23 cellular contexts compared by ENCODE assay signal in the genomic region with DNA sequence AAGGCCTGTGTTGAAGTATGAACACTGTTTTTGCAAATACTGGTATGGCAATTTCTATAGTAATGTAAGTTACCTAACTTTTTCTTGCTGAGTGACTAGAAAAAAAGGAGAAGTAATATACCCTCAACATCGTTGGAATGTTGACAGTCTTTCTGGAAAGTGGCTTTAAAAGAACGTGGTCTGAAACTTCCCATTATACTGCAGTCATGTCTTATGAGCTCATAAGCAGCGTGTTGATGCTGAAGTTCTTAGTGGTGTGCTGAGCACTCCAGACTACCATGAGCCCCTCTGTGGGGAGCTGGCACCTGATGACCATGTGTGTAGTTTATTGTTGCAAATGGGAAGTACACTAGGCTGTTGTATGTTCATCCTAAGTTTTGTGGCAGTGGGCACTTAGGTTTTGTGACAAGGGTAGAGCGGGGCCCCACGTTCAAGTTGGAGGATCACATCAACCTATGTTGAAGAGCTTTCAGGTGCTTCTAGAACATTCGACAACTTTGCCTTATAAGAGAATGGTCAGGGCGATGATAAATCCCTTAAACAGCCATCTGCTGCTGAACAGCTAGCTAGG.
DNase-seq lines count a peak whose midpoint lies in the region; ATAC-seq and TF ChIP-seq lines count a peak whose summit lies in the region.
"Had no signal": no experiment of that assay in that cellular context is flagged by ENCODE, and none has a peak within 500 bp of the region (broad histone marks: within the 10 kb centered on the region; RNA-seq: fewer than 3 reads in every experiment).

No MANE protein-coding gene starts in this region.

- CTCF ChIA-PET in WTC11 (lab: Charles Lee), result interaction anchor here (0.8 to 3.3 kb wide), 16 partner anchors 18 to 130 kb away, joined by 3 to 22 read pairs (median 5); a partner anchor contains a TSS

- H3K36me3 Mint-ChIP-seq in WTC11, result no peaks in the 10 kb centered on the region
- H3K36me3 Mint-ChIP-seq: activated CD4-positive, alpha-beta memory T cell treated with anti-CD3 and anti-CD28 coated beads for 36 hours had no signal

- H3K4me1 Mint-ChIP-seq in WTC11, result peaks cover 35% of the 10 kb centered on the region
- H3K4me1 Mint-ChIP-seq: activated T-helper 17 cell treated with anti-CD3 and anti-CD28 coated beads, Interleukin-2, amount 50 U/mL, for 72 hours had no signal

- H3K4me3 ChIP-seq in heart right ventricle (no peak overlapping the region), NB4 (ENCODE audit: low read depth, low read length) (no peak overlapping the region), gastrocnemius medialis (no peak overlapping the region)
- H3K4me3 ChIP-seq: ascending aorta, Peyer's patch, uterus had no signal

- no peak for DNase-seq in heart right ventricle
- no peak for DNase-seq in left ventricle myocardium superior
- DNase-seq in NB4 (ENCODE audit: low read depth), result peak; percentile 72
- DNase-seq in WTC11 (ENCODE audit: low spot score), result no peak
- no peak for DNase-seq in gastrocnemius medialis
- DNase-seq in retina, result no peak
- DNase-seq in NCI-H2171 (lab: John Stamatoyannopoulos, UW), result no peak
- DNase-seq: activated CD4-positive, alpha-beta memory T cell treated with anti-CD3 and anti-CD28 coated beads for 36 hours; activated CD8-positive, alpha-beta memory T cell treated with anti-CD3 and anti-CD28 coated beads, Interleukin-2, amount 50 U/mL, for 48 hours; BE2C; dermis blood vessel endothelial cell; mesenchymal stem cell; NCI-H1417 treated with DMSO at 0.1 percent for 48 hours; NCI-H2081 treated with DMSO at 0.1 percent for 48 hours; nucleus accumbens; Peyer's patch; T-helper 2 cell; uterus had no signal

- H3K9me3 Mint-ChIP-seq in WTC11, result no peaks in the 10 kb centered on the region
- H3K9me3 Mint-ChIP-seq: activated CD4-positive, alpha-beta memory T cell treated with anti-CD3 and anti-CD28 coated beads for 36 hours; activated T-helper 17 cell treated with anti-CD3 and anti-CD28 coated beads, Interleukin-2, amount 50 U/mL, for 72 hours; central memory CD8-positive, alpha-beta T cell had no signal

- H3K36me3 ChIP-seq in heart right ventricle, result no peaks in the 10 kb centered on the region
- no peaks in the 10 kb centered on the region for H3K36me3 ChIP-seq in gastrocnemius medialis
- H3K36me3 ChIP-seq: ascending aorta, BE2C, Peyer's patch, uterus had no signal

- POLR2A ChIA-PET in WTC11 (lab: Charles Lee), result no interaction called here

- in situ Hi-C loops in gastrocnemius medialis (cut with MboI; ENCODE audit: low sequenced_read_pairs in 4 of 4), result no loop called here

- H3K27ac ChIP-seq in heart right ventricle, result peak overlapping the region in 8 of 10 donors; percentile 3 to 84 (median 75)
- peak overlapping the region; percentile 71 to 82 (median 76) for H3K27ac ChIP-seq in gastrocnemius medialis
- H3K27ac ChIP-seq: Peyer's patch, uterus had no signal

- TF ChIP-seq POLR2A in NB4 (IDR thresholded peaks at IDR 0.05; ENCODE audit: extremely low read depth, insufficient read length), result no peak
- no peak for TF ChIP-seq POLR2A in gastrocnemius medialis (IDR thresholded peaks at IDR 0.05)

- intact Hi-C loops in heart right ventricle (cut with DNase I) (no loop called here), left ventricle myocardium superior (cut with micrococcal nuclease) (no loop called here), gastrocnemius medialis (cut with DNase I; ENCODE audit: low total_unique reads) (loop anchor here (2.0 kb wide), 1 partner anchor 32 kb away; no protein-coding TSS in a partner anchor)

- H3K9me3 ChIP-seq in heart right ventricle (no peaks in the 10 kb centered on the region), gastrocnemius medialis (no peaks in the 10 kb centered on the region)
- H3K9me3 ChIP-seq: ascending aorta, BE2C, Peyer's patch, uterus had no signal

- ATAC-seq in heart right ventricle (no peak), left ventricle myocardium superior (no peak), WTC11 (no peak), gastrocnemius medialis (no peak), HG02759 (IDR thresholded peaks at IDR 0.05; ENCODE audit: unreplicated experiment) (no peak)
- ATAC-seq: activated T-helper 17 cell treated with anti-CD3 and anti-CD28 coated beads, Interleukin-2, amount 50 U/mL, for 72 hours had no signal

- WGBS in heart right ventricle, 2 donors, result 87 to 90% methylated on average over 7 of the region's 7 CpGs

- no peak overlapping the region for H3K4me3 Mint-ChIP-seq in WTC11
- H3K4me3 Mint-ChIP-seq: activated CD4-positive, alpha-beta memory T cell treated with anti-CD3 and anti-CD28 coated beads for 36 hours; activated naive CD8-positive, alpha-beta T cell; activated T-helper 17 cell treated with anti-CD3 and anti-CD28 coated beads, Interleukin-2, amount 50 U/mL, for 72 hours; central memory CD8-positive, alpha-beta T cell had no signal

- TF ChIP-seq CTCF in heart right ventricle (IDR thresholded peaks at IDR 0.05) (no peak), NB4 (IDR thresholded peaks at IDR 0.05; ENCODE audit: low read depth, low read length) (no peak), WTC11 (IDR thresholded peaks at IDR 0.05) (no peak), gastrocnemius medialis (IDR thresholded peaks at IDR 0.05 in 4 of 5, conservative IDR thresholded peaks at IDR 0.05 in 1 of 5) (no peak)

- H3K4me1 ChIP-seq in heart right ventricle (peaks cover 10 to 57% (median 44%) of the 10 kb centered on the region in 9 donors), gastrocnemius medialis (peaks cover 35 to 39% of the 10 kb centered on the region in 2 donors)
- H3K4me1 ChIP-seq: ascending aorta, uterus had no signal

- H3K27me3 ChIP-seq in heart right ventricle (no peaks in the 10 kb centered on the region), gastrocnemius medialis (no peaks in the 10 kb centered on the region)
- H3K27me3 ChIP-seq: ascending aorta, BE2C, Peyer's patch, uterus had no signal

- H3K27me3 Mint-ChIP-seq in WTC11 (ENCODE audit: low read depth), result no peaks in the 10 kb centered on the region; the same call in 1 of the 2 replicates
- H3K27me3 Mint-ChIP-seq: activated CD4-positive, alpha-beta memory T cell treated with anti-CD3 and anti-CD28 coated beads for 36 hours; activated naive CD8-positive, alpha-beta T cell; activated T-helper 17 cell treated with anti-CD3 and anti-CD28 coated beads, Interleukin-2, amount 50 U/mL, for 72 hours; central memory CD8-positive, alpha-beta T cell had no signal

- H3K27ac Mint-ChIP-seq in WTC11, result 0 out of 2 replicates have a peak overlapping the region, but pooled peaks have one; percentile 41
- H3K27ac Mint-ChIP-seq: activated CD4-positive, alpha-beta memory T cell treated with anti-CD3 and anti-CD28 coated beads for 36 hours; activated naive CD8-positive, alpha-beta T cell; activated T-helper 17 cell treated with anti-CD3 and anti-CD28 coated beads, Interleukin-2, amount 50 U/mL, for 72 hours had no signal

TF ChIP-seq in WTC11, 78 proteins besides CTCF, POLR2A, EP300 and RAD21:
- no peak for TF ChIP-seq TEAD1 (CRISPR knock-in tag; IDR thresholded peaks at IDR 0.05)
- TF ChIP-seq ZNF121 (CRISPR knock-in tag; IDR thresholded peaks at IDR 0.05), result 0 out of 2 replicates have a peak, but pooled peaks have one; percentile 0
- no peak for TF ChIP-seq EMX1 (CRISPR knock-in tag; IDR thresholded peaks at IDR 0.05)
TF ChIP-seq in WTC11: peak in this region for 1.
